Comparison of ENCODE assay signal across 17 cellular contexts in the genomic region with DNA sequence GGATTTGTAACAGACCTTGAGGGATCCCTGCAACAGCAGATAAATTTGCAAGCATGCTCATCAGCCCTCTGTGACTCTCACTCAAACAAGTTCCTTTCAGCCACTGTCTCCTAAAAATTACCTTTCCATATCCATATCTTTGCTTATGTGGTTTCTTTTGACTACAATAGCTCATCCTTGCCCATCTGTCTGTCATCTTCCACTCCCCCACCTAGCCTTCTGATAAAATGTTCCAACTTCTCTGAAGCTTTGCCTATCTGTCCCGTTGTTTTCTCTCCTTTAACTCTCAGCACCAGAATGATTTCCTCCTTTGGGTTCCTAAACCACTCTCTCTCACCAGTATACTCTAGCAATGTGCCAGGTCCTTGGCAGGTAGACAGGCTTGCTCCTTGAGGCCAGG.
DNase-seq lines count a peak whose midpoint lies in the region; ATAC-seq, FAIRE-seq and TF ChIP-seq lines count a peak whose summit lies in the region.
"Had no signal": no experiment of that assay in that cellular context is flagged by ENCODE, and none has a peak within 500 bp of the region (broad histone marks: within the 10 kb centered on the region; RNA-seq: fewer than 3 reads in every experiment).

No MANE protein-coding gene starts in this region.

- peak overlapping the region; percentile 79 for H3K27ac Mint-ChIP-seq in T-helper 17 cell
- H3K27ac Mint-ChIP-seq in endodermal cell: peak overlapping the region; percentile 2
- H3K27ac Mint-ChIP-seq in neural crest cell (ENCODE audit: unreplicated experiment): peak overlapping the region; percentile 35

- H3K4me1 ChIP-seq in left ventricle myocardium inferior: peaks cover 47% of the 10 kb centered on the region
- H3K4me1 ChIP-seq in endodermal cell (ENCODE audit: control insufficient read depth, insufficient read depth, low read length): no peaks in the 10 kb centered on the region

- H3K9me3 Mint-ChIP-seq in endodermal cell (no peaks in the 10 kb centered on the region), neural crest cell (no peaks in the 10 kb centered on the region)

- FAIRE-seq in HTR-8/SVneo (lab: Jason Lieb, UNC): no peak
- FAIRE-seq: A204.1, GM12878, H54, HepG2 had no signal

- H3K4me3 ChIP-seq in left ventricle myocardium inferior (no peak overlapping the region), endodermal cell (ENCODE audit: low read length) (no peak overlapping the region)
- H3K4me3 ChIP-seq: GM12878, GM23248 had no signal

- intact Hi-C loops in left ventricle myocardium inferior (cut with micrococcal nuclease) (no loop called here), Right ventricle myocardium inferior (cut with DNase I) (no loop called here)

- TF ChIP-seq CTCF in left ventricle myocardium inferior (IDR thresholded peaks at IDR 0.05; ENCODE audit: borderline replicate concordance): no peak
- no peak for TF ChIP-seq CTCF in endodermal cell (conservative IDR thresholded peaks at IDR 0.05)
- no peak for TF ChIP-seq CTCF in neural crest cell (conservative IDR thresholded peaks at IDR 0.05)

- no peak overlapping the region for H3K9ac ChIP-seq in endodermal cell (ENCODE audit: extremely low read depth, low read length, poor library complexity, severe bottlenecking)
- H3K9ac ChIP-seq: GM23248 had no signal

- no peaks in the 10 kb centered on the region for H3K27me3 ChIP-seq in left ventricle myocardium inferior (ENCODE audit: low read depth)
- no peaks in the 10 kb centered on the region for H3K27me3 ChIP-seq in endodermal cell (ENCODE audit: control insufficient read depth, insufficient read depth, low read length, poor library complexity, severe bottlenecking)
- H3K27me3 ChIP-seq: BE2C had no signal

- H3K27ac ChIP-seq in left ventricle myocardium inferior (replicated peaks) (peak overlapping the region; percentile 2), endodermal cell (ENCODE audit: low read depth, low read length) (no peak overlapping the region)
- H3K27ac ChIP-seq: C4-2B, GM23248 had no signal

- 85 to 92% methylated on average over 1 of the region's 1 CpG for WGBS in endodermal cell (ENCODE audit: insufficient coverage in 1 of 2, insufficient read length in 1 of 2), 2 experiments

- H3K4me3 Mint-ChIP-seq in T-helper 17 cell (no peak overlapping the region), endodermal cell (no peak overlapping the region), neural crest cell (no peak overlapping the region)
- H3K4me3 Mint-ChIP-seq: CD4-positive, alpha-beta memory T cell had no signal

- H3K27me3 Mint-ChIP-seq in T-helper 17 cell (no peaks in the 10 kb centered on the region), endodermal cell (ENCODE audit: insufficient read depth) (no peaks in the 10 kb centered on the region), neural crest cell (ENCODE audit: low read depth) (no peaks in the 10 kb centered on the region)
- H3K27me3 Mint-ChIP-seq: CD4-positive, alpha-beta memory T cell had no signal

- no peak for DNase-seq in left ventricle myocardium inferior
- no peak for DNase-seq in Right ventricle myocardium inferior (ENCODE audit: missing footprints)
- DNase-seq in T-helper 17 cell: no peak
- no peak for DNase-seq in endodermal cell
- DNase-seq in neural crest cell (ENCODE audit: low read depth, low spot score): no peak
- DNase-seq in HTR-8/SVneo (ENCODE audit: insufficient read length, low spot score): no peak
- DNase-seq: BE2C; CD4-positive, alpha-beta memory T cell; DMS79; GM23248 had no signal

- H3K36me3 ChIP-seq in left ventricle myocardium inferior (no peaks in the 10 kb centered on the region), endodermal cell (ENCODE audit: control insufficient read depth, insufficient read depth, low read length) (no peaks in the 10 kb centered on the region)
- H3K36me3 ChIP-seq: BE2C had no signal

- H3K9me3 ChIP-seq in left ventricle myocardium inferior (replicated peaks) (no peaks in the 10 kb centered on the region), T-helper 17 cell (ENCODE audit: control insufficient read depth, low read length, poor library complexity, severe bottlenecking) (no peaks in the 10 kb centered on the region), endodermal cell (ENCODE audit: control insufficient read depth, low read length) (no peaks in the 10 kb centered on the region)
- H3K9me3 ChIP-seq: BE2C had no signal

- H3K36me3 Mint-ChIP-seq in T-helper 17 cell (ENCODE audit: low read depth) (peaks cover 12% of the 10 kb centered on the region), endodermal cell (ENCODE audit: low read depth) (peaks cover 2% of the 10 kb centered on the region), neural crest cell (ENCODE audit: low read depth) (no peaks in the 10 kb centered on the region)

- H3K4me1 Mint-ChIP-seq in T-helper 17 cell: peaks cover 26% of the 10 kb centered on the region
- H3K4me1 Mint-ChIP-seq in endodermal cell: peaks cover 6% of the 10 kb centered on the region
- H3K4me1 Mint-ChIP-seq in neural crest cell: no peaks in the 10 kb centered on the region

- ATAC-seq in Right ventricle myocardium inferior (no peak), T-helper 17 cell (no peak), HG03378 (IDR thresholded peaks at IDR 0.05; ENCODE audit: unreplicated experiment) (no peak), GM18498 (IDR thresholded peaks at IDR 0.05; ENCODE audit: unreplicated experiment) (no peak)
- ATAC-seq: GM12878, HepG2 had no signal

Comparison
In these comparisons a context has a peak if more than half of its experiments do, and no peak if none do; other contexts are left out.
1. H3K27ac Mint-ChIP-seq: peak in every context shown above with its lines; median percentile 79 in T-helper 17 cell; 35 in neural crest cell; 2 in endodermal cell.